8 cellular contexts compared by ENCODE assay signal in the genomic region with DNA sequence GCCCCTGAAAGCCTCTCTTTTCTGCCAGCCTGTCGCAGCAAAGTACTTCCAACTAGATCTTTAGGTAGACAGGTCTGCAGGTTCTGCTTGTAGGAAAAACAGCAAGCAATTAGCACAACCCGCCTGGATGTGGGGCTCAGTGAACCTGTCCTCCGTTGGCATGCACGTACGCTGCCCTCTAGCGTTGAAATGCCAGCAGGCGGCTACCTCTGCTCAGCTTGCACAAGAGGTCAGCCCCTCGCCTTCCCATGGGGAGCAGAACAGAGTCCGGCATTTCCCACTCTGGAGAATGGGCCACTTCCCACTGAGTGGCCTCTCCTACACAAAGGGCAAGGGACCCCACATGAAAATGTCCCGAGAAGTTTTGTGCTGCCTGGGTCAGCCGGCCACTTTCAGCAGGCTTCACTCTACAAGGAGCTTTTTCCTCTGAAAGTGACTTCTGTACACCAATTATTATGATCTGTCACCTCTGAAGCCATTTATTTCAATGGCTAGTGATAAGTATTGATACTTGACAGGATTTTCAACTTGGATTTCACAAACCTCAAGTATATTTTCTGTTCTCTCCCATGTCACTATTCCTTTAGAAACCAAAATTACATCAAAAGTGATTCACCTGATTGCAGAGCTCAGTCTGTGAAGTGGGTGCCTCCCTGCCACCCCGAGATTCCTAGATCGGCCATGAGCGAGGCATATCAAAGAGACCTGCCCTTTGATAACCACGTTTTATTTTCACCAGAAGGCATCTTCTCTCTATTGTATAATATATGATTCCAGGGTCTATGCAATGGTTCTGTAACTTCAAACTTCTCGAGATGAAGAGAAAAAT. TPM values are rescaled to one million over a fixed set of nuclear protein-coding genes. Genes with fewer than 3 reads are reported as not detected.
DNase-seq lines count a peak whose midpoint lies in the region; ATAC-seq and TF ChIP-seq lines count a peak whose summit lies in the region.

No MANE protein-coding gene starts in this region.

- H4K20me1 ChIP-seq in DND-41 (ENCODE audit: insufficient read depth, low read length) (no peaks in the 10 kb centered on the region), OCI-LY3 (ENCODE audit: insufficient read depth, low read length) (no peaks in the 10 kb centered on the region)

- H3K9me3 ChIP-seq in DND-41 (ENCODE audit: insufficient read depth, low read length, severe bottlenecking) (no peaks in the 10 kb centered on the region), OCI-LY3 (ENCODE audit: insufficient read depth, low read length) (no peaks in the 10 kb centered on the region)

- no peak overlapping the region for H3K4me3 Mint-ChIP-seq in neural crest cell
- no peak overlapping the region for H3K4me3 Mint-ChIP-seq in stimulated activated naive CD8-positive, alpha-beta T cell treated with anti-CD3 and anti-CD28 coated beads, Interleukin-15, amount 100 ng/mL, for 72 hours

- ATAC-seq in DND-41 (ENCODE audit: insufficient read depth, low read depth) (peak; percentile 87), HG02852 (IDR thresholded peaks at IDR 0.05; ENCODE audit: unreplicated experiment) (peak; percentile 56), HG03432 (IDR thresholded peaks at IDR 0.05; ENCODE audit: unreplicated experiment) (no peak)
- ATAC-seq in stimulated activated naive CD8-positive, alpha-beta T cell treated with anti-CD3 and anti-CD28 coated beads, Interleukin-15, amount 100 ng/mL, for 72 hours, result peak; percentile 73

- H3K4me1 ChIP-seq in DND-41 (ENCODE audit: insufficient read depth, low read length) (peaks cover 23% of the 10 kb centered on the region), OCI-LY3 (ENCODE audit: low read length) (no peaks in the 10 kb centered on the region)

- no peaks in the 10 kb centered on the region for H3K27me3 ChIP-seq in DND-41 (ENCODE audit: insufficient read depth, low read length, poor library complexity)
- H3K27me3 ChIP-seq in OCI-LY3 (ENCODE audit: low read depth, low read length), result 0 out of 2 replicates have a peak, but pooled peaks cover 3% of the 10 kb centered on the region

- H3K27ac Mint-ChIP-seq in neural crest cell (ENCODE audit: unreplicated experiment), result no peak overlapping the region
- H3K27ac Mint-ChIP-seq in stimulated activated naive CD8-positive, alpha-beta T cell treated with anti-CD3 and anti-CD28 coated beads, Interleukin-15, amount 100 ng/mL, for 72 hours, result no peak overlapping the region

- H3K4me2 ChIP-seq in DND-41 (ENCODE audit: insufficient read depth, low read length), result no peak overlapping the region
- H3K4me2 ChIP-seq in OCI-LY3 (ENCODE audit: low read length), result peak overlapping the region; percentile 54

- H3K4me1 Mint-ChIP-seq in neural crest cell, result peaks cover 14% of the 10 kb centered on the region
- peaks cover 18% of the 10 kb centered on the region for H3K4me1 Mint-ChIP-seq in stimulated activated naive CD8-positive, alpha-beta T cell treated with anti-CD3 and anti-CD28 coated beads, Interleukin-15, amount 100 ng/mL, for 72 hours

- DNase-seq in DND-41, result peak; percentile 82
- DNase-seq in activated T-cell treated with anti-CD3 and anti-CD28 coated beads for 1 hour (ENCODE audit: low read depth), result peak; percentile 44
- DNase-seq in fibroblast of gingiva (ENCODE audit: low read depth), result peak; percentile 60
- DNase-seq in neural crest cell (ENCODE audit: low read depth, low spot score), result peak; percentile 78
- peak; percentile 46 to 64 for DNase-seq in stimulated activated naive CD8-positive, alpha-beta T cell treated with anti-CD3 and anti-CD28 coated beads, Interleukin-15, amount 100 ng/mL, for 72 hours

- 0 out of 2 replicates have a peak overlapping the region, but pooled peaks have one; percentile 12 for H3K27ac ChIP-seq in DND-41 (ENCODE audit: low read length)
- no peak overlapping the region for H3K27ac ChIP-seq in OCI-LY3 (ENCODE audit: low read length)

- H3K9ac ChIP-seq in DND-41 (ENCODE audit: low read depth, low read length) (no peak overlapping the region), OCI-LY3 (ENCODE audit: low read length) (no peak overlapping the region)

- TF ChIP-seq CTCF in DND-41 (IDR thresholded peaks at IDR 0.05; ENCODE audit: borderline replicate concordance, extremely low read depth, low read length, poor library complexity, severe bottlenecking) (peak; percentile 92), OCI-LY3 (IDR thresholded peaks at IDR 0.05; ENCODE audit: low read depth, low read length) (peak; percentile 67), neural crest cell (conservative IDR thresholded peaks at IDR 0.05) (peak; percentile 82)

- H3K79me2 ChIP-seq in DND-41 (ENCODE audit: insufficient read depth, low read length) (no peaks in the 10 kb centered on the region), OCI-LY3 (ENCODE audit: low read length) (no peaks in the 10 kb centered on the region)

- H3K4me3 ChIP-seq in DND-41 (ENCODE audit: low read depth in 1 of 2, low read length in 2 of 2) (no peak overlapping the region), OCI-LY3 (ENCODE audit: low read length) (no peak overlapping the region)

- no peaks in the 10 kb centered on the region for H3K36me3 Mint-ChIP-seq in neural crest cell (ENCODE audit: low read depth)

- no peaks in the 10 kb centered on the region for H3K9me3 Mint-ChIP-seq in neural crest cell
- no peaks in the 10 kb centered on the region for H3K9me3 Mint-ChIP-seq in stimulated activated naive CD8-positive, alpha-beta T cell treated with anti-CD3 and anti-CD28 coated beads, Interleukin-15, amount 100 ng/mL, for 72 hours

- H3K27me3 Mint-ChIP-seq in neural crest cell (ENCODE audit: low read depth), result no peaks in the 10 kb centered on the region
- H3K27me3 Mint-ChIP-seq in stimulated activated naive CD8-positive, alpha-beta T cell treated with anti-CD3 and anti-CD28 coated beads, Interleukin-15, amount 100 ng/mL, for 72 hours, result peaks cover 86% of the 10 kb centered on the region

- no peaks in the 10 kb centered on the region for H3K36me3 ChIP-seq in DND-41 (ENCODE audit: insufficient read depth, low read length)
- H3K36me3 ChIP-seq in OCI-LY3 (replicated peaks; ENCODE audit: low read depth, low read length), result no peaks in the 10 kb centered on the region

- H2AFZ ChIP-seq in DND-41 (ENCODE audit: low read depth, low read length) (peak overlapping the region; percentile 1; the same call in 1 of the 2 replicates), OCI-LY3 (ENCODE audit: low read depth, low read length) (peak overlapping the region; percentile 85)

RNA-seq across cellular contexts. Expression of a gene that starts 56.7 kb away (rescaled TPM):
- 0.61 and 1.2 TPM in 2 replicates for total RNA-seq in neural crest cell
